In genomic region chr21:29656504-29657227, GRCh38 we compare ENCODE assay signal across 9 cellular contexts.
DNase-seq lines count a peak whose midpoint lies in the region; ATAC-seq lines count a peak whose summit lies in the region.
"Had no signal": no experiment of that assay in that cellular context is flagged by ENCODE, and none has a peak within 500 bp of the region (broad histone marks: within the 10 kb centered on the region; RNA-seq: fewer than 3 reads in every experiment).

No MANE protein-coding gene starts in this region.

- peak; percentile 41 for DNase-seq in activated CD8-positive, alpha-beta memory T cell treated with anti-CD3 and anti-CD28 coated beads, Interleukin-2, amount 10 ng/mL, durations not matched to agents 7 days and 5 days
- no peak for DNase-seq in activated CD8-positive, alpha-beta memory T cell treated with anti-CD3 and anti-CD28 coated beads for 24 hours
- DNase-seq in SIG-M5 (lab: John Stamatoyannopoulos, UW): peak; percentile 60
- peak; percentile 26 for DNase-seq in epithelial cell of prostate (ENCODE audit: low read depth, low spot score)
- no peak for DNase-seq in stimulated activated naive B cell treated with anti-CD40 and anti-IgM and Interleukin-4, amounts not matched to agents 10 μg/mL and 1 μg/mL and 100 μg/mL, for 72 hours
- no peak for DNase-seq in NCI-H748 treated with DMSO at 0.1 percent for 48 hours (lab: John Stamatoyannopoulos, UW)
- DNase-seq in caudate nucleus (lab: John Stamatoyannopoulos, UW): no peak

- peak; percentile 86 for ATAC-seq in activated CD8-positive, alpha-beta memory T cell treated with anti-CD3 and anti-CD28 coated beads, Interleukin-2, amount 10 ng/mL, durations not matched to agents 7 days and 5 days
- peak; percentile 67 to 72 for ATAC-seq in stimulated activated naive B cell treated with anti-CD40 and anti-IgM and Interleukin-4, amounts not matched to agents 10 μg/mL and 1 μg/mL and 100 μg/mL, for 72 hours (replicated peaks)
- no peak for ATAC-seq in HG03108 (IDR thresholded peaks at IDR 0.05; ENCODE audit: unreplicated experiment)

- peak overlapping the region; percentile 64 for H3K27ac ChIP-seq in epithelial cell of prostate
- H3K27ac ChIP-seq in caudate nucleus (ENCODE audit: low read depth, low read length): no peak overlapping the region
- H3K27ac ChIP-seq: C4-2B had no signal

- CTCF ChIA-PET in activated CD8-positive, alpha-beta memory T cell treated with anti-CD3 and anti-CD28 coated beads, Interleukin-2, amount 10 ng/mL, durations not matched to agents 7 days and 5 days (lab: Charles Lee): no interaction called here

- peaks cover 5% of the 10 kb centered on the region for H3K36me3 Mint-ChIP-seq in activated CD8-positive, alpha-beta memory T cell treated with anti-CD3 and anti-CD28 coated beads, Interleukin-2, amount 10 ng/mL, durations not matched to agents 7 days and 5 days
- H3K36me3 Mint-ChIP-seq in stimulated activated naive B cell treated with anti-CD40 and anti-IgM and Interleukin-4, amounts not matched to agents 10 μg/mL and 1 μg/mL and 100 μg/mL, for 72 hours: peaks cover 4 to 9% of the 10 kb centered on the region in 2 donors

- H3K4me3 Mint-ChIP-seq in activated CD8-positive, alpha-beta memory T cell treated with anti-CD3 and anti-CD28 coated beads, Interleukin-2, amount 10 ng/mL, durations not matched to agents 7 days and 5 days: peak overlapping the region; percentile 3
- H3K4me3 Mint-ChIP-seq in stimulated activated naive B cell treated with anti-CD40 and anti-IgM and Interleukin-4, amounts not matched to agents 10 μg/mL and 1 μg/mL and 100 μg/mL, for 72 hours: no peak overlapping the region

- H3K9me3 Mint-ChIP-seq in activated CD8-positive, alpha-beta memory T cell treated with anti-CD3 and anti-CD28 coated beads, Interleukin-2, amount 10 ng/mL, durations not matched to agents 7 days and 5 days (ENCODE audit: low read depth): peaks cover 2% of the 10 kb centered on the region
- H3K9me3 Mint-ChIP-seq in stimulated activated naive B cell treated with anti-CD40 and anti-IgM and Interleukin-4, amounts not matched to agents 10 μg/mL and 1 μg/mL and 100 μg/mL, for 72 hours: peaks cover 1 to 10% of the 10 kb centered on the region in 2 donors

- peak overlapping the region; percentile 76 for H3K27ac Mint-ChIP-seq in activated CD8-positive, alpha-beta memory T cell treated with anti-CD3 and anti-CD28 coated beads, Interleukin-2, amount 10 ng/mL, durations not matched to agents 7 days and 5 days
- H3K27ac Mint-ChIP-seq in stimulated activated naive B cell treated with anti-CD40 and anti-IgM and Interleukin-4, amounts not matched to agents 10 μg/mL and 1 μg/mL and 100 μg/mL, for 72 hours: no peak overlapping the region

- peaks cover 18% of the 10 kb centered on the region for H3K4me1 Mint-ChIP-seq in activated CD8-positive, alpha-beta memory T cell treated with anti-CD3 and anti-CD28 coated beads, Interleukin-2, amount 10 ng/mL, durations not matched to agents 7 days and 5 days
- peaks cover 5 to 7% of the 10 kb centered on the region in 2 donors for H3K4me1 Mint-ChIP-seq in stimulated activated naive B cell treated with anti-CD40 and anti-IgM and Interleukin-4, amounts not matched to agents 10 μg/mL and 1 μg/mL and 100 μg/mL, for 72 hours

- H3K27me3 Mint-ChIP-seq in activated CD8-positive, alpha-beta memory T cell treated with anti-CD3 and anti-CD28 coated beads, Interleukin-2, amount 10 ng/mL, durations not matched to agents 7 days and 5 days: peaks cover 9% of the 10 kb centered on the region
- H3K27me3 Mint-ChIP-seq in stimulated activated naive B cell treated with anti-CD40 and anti-IgM and Interleukin-4, amounts not matched to agents 10 μg/mL and 1 μg/mL and 100 μg/mL, for 72 hours: peaks cover 0 to 8% of the 10 kb centered on the region in 2 donors

Comparison
In these comparisons a context has a peak if more than half of its experiments do, and no peak if none do; other contexts are left out.
1. DNase-seq: peak in activated CD8-positive, alpha-beta memory T cell treated with anti-CD3 and anti-CD28 coated beads, Interleukin-2, amount 10 ng/mL, durations not matched to agents 7 days and 5 days (single experiment), SIG-M5 (single experiment) and epithelial cell of prostate (single experiment); none in activated CD8-positive, alpha-beta memory T cell treated with anti-CD3 and anti-CD28 coated beads for 24 hours (single experiment), stimulated activated naive B cell treated with anti-CD40 and anti-IgM and Interleukin-4, amounts not matched to agents 10 μg/mL and 1 μg/mL and 100 μg/mL, for 72 hours (single experiment), NCI-H748 treated with DMSO at 0.1 percent for 48 hours (single experiment) and caudate nucleus (0 of 61).